ENCODE assay signal across 27 cellular contexts in genomic region chrX:22575161-22575845, GRCh38.
DNase-seq lines count a peak whose midpoint lies in the region; TF ChIP-seq lines count a peak whose summit lies in the region.
"Had no signal": no experiment of that assay in that cellular context is flagged by ENCODE, and none has a peak within 500 bp of the region (broad histone marks: within the 10 kb centered on the region; RNA-seq: fewer than 3 reads in every experiment).

No MANE protein-coding gene starts in this region.

- H3K9me3 Mint-ChIP-seq in mesothelial cell of epicardium, result peaks cover 24% of the 10 kb centered on the region
- H3K9me3 Mint-ChIP-seq: activated CD4-positive, alpha-beta T cell treated with anti-CD3 and anti-CD28 coated beads, Interleukin-2, amount 10 ng/mL, durations not matched to agents 24 days and 14 days; activated naive CD4-positive, alpha-beta T cell treated with anti-CD3 and anti-CD28 coated beads for 36 hours had no signal

- H3K79me2 ChIP-seq in ACC112 (ENCODE audit: control insufficient read depth, insufficient read depth, low read length, unreplicated experiment) (no peaks in the 10 kb centered on the region), GM23248 (ENCODE audit: insufficient read depth) (no peaks in the 10 kb centered on the region)
- H3K79me2 ChIP-seq: hepatocyte had no signal

- no peak overlapping the region for H3K4me3 Mint-ChIP-seq in mesothelial cell of epicardium
- H3K4me3 Mint-ChIP-seq: activated CD4-positive, alpha-beta T cell treated with anti-CD3 and anti-CD28 coated beads, Interleukin-2, amount 10 ng/mL, durations not matched to agents 24 days and 14 days; activated naive CD4-positive, alpha-beta T cell treated with anti-CD3 and anti-CD28 coated beads for 36 hours; activated T-cell treated with anti-CD3 and anti-CD28 coated beads, Interleukin-2, amount 50 U/mL, for 72 hours; IgD-negative memory B cell; immature natural killer cell; nephron progenitor cell had no signal

- H3K9me3 ChIP-seq in GM23248 (ENCODE audit: low read depth) (no peaks in the 10 kb centered on the region), adipocyte (ENCODE audit: control insufficient read depth, low read length) (no peaks in the 10 kb centered on the region)
- H3K9me3 ChIP-seq: gastrocnemius medialis, mucosa of descending colon, thoracic aorta had no signal

- no peak overlapping the region for H3K27ac Mint-ChIP-seq in mesothelial cell of epicardium
- H3K27ac Mint-ChIP-seq: activated CD4-positive, alpha-beta T cell treated with anti-CD3 and anti-CD28 coated beads, Interleukin-2, amount 10 ng/mL, durations not matched to agents 24 days and 14 days; activated naive CD4-positive, alpha-beta T cell treated with anti-CD3 and anti-CD28 coated beads for 36 hours; activated T-cell treated with anti-CD3 and anti-CD28 coated beads, Interleukin-2, amount 50 U/mL, for 72 hours; IgD-negative memory B cell; immature natural killer cell; nephron progenitor cell had no signal

- peak overlapping the region; percentile 73 for H3K27ac ChIP-seq in ACC112 (ENCODE audit: low read depth, low read length)
- peak overlapping the region; percentile 96 for H3K27ac ChIP-seq in GM23248
- H3K27ac ChIP-seq: C4-2B, gastrocnemius medialis, hepatocyte, RWPE1, thoracic aorta had no signal

- H3K4me1 Mint-ChIP-seq in mesothelial cell of epicardium, result no peaks in the 10 kb centered on the region
- H3K4me1 Mint-ChIP-seq: activated CD4-positive, alpha-beta T cell treated with anti-CD3 and anti-CD28 coated beads, Interleukin-2, amount 10 ng/mL, durations not matched to agents 24 days and 14 days; IgD-negative memory B cell; immature natural killer cell; nephron progenitor cell had no signal

- H3F3A ChIP-seq in GM23248 (ENCODE audit: insufficient read depth), result peaks cover 16% of the 10 kb centered on the region; the same call in 1 of the 2 replicates

- H3K27me3 ChIP-seq in ACC112 (ENCODE audit: insufficient read depth, low read length), result no peaks in the 10 kb centered on the region
- H3K27me3 ChIP-seq in GM23248 (replicated peaks; ENCODE audit: insufficient read depth), result no peaks in the 10 kb centered on the region
- H3K27me3 ChIP-seq in adipocyte (replicated peaks; ENCODE audit: control insufficient read depth, insufficient read depth, low read length), result no peaks in the 10 kb centered on the region
- H3K27me3 ChIP-seq: gastrocnemius medialis, hepatocyte had no signal

- no peaks in the 10 kb centered on the region for H3K9me2 ChIP-seq in GM23248 (ENCODE audit: insufficient read depth)

- 0% methylated on average over 1 of the region's 1 CpG for WGBS in GM23248 (ENCODE audit: low coverage in 1 of 2, low lambda C conversion rate in 2 of 2, missing lambda C conversion rate in 2 of 2), 2 experiments
- WGBS in lower leg skin, 2 donors, result 76 to 100% methylated on average over 1 of the region's 1 CpG

- peak overlapping the region; percentile 31; the same call in 1 of the 2 replicates for H3K9ac ChIP-seq in GM23248
- H3K9ac ChIP-seq in adipocyte (ENCODE audit: low read length), result no peak overlapping the region

- intact Hi-C loops in lower leg skin (cut with DNase I; ENCODE audit: low total_unique reads), result no loop called here

- H2AFZ ChIP-seq in ACC112 (ENCODE audit: low read length, unreplicated experiment), result no peak overlapping the region
- H2AFZ ChIP-seq in GM23248, result no peak overlapping the region
- H2AFZ ChIP-seq: hepatocyte had no signal

- in situ Hi-C loops in GM23248 (cut with MboI), result no loop called here

- H3K4me1 ChIP-seq in ACC112 (ENCODE audit: control insufficient read depth, insufficient read depth, low read length, unreplicated experiment) (peaks cover 31% of the 10 kb centered on the region), GM23248 (ENCODE audit: insufficient read depth) (peaks cover 33% of the 10 kb centered on the region), adipocyte (ENCODE audit: control insufficient read depth, insufficient read depth, low read length) (no peaks in the 10 kb centered on the region)
- H3K4me1 ChIP-seq: gastrocnemius medialis had no signal

- TF ChIP-seq CTCF in fibroblast of mammary gland (conservative IDR thresholded peaks at IDR 0.05; ENCODE audit: control insufficient read depth, insufficient read depth, low read depth, low read length) (no peak), mesothelial cell of epicardium (IDR thresholded peaks at IDR 0.05; ENCODE audit: unreplicated experiment) (no peak), lower leg skin (IDR thresholded peaks at IDR 0.05) (no peak)

- peaks cover 1% of the 10 kb centered on the region for H3K27me3 Mint-ChIP-seq in mesothelial cell of epicardium (ENCODE audit: low read depth)
- H3K27me3 Mint-ChIP-seq: activated CD4-positive, alpha-beta T cell treated with anti-CD3 and anti-CD28 coated beads, Interleukin-2, amount 10 ng/mL, durations not matched to agents 24 days and 14 days; IgD-negative memory B cell had no signal

- DNase-seq in GM23248 (peak; percentile 76), adipocyte (ENCODE audit: low read depth) (peak; percentile 5), fibroblast of mammary gland (ENCODE audit: low read depth) (peak; percentile 49), mesothelial cell of epicardium (ENCODE audit: low spot score in 2 of 2, unreplicated experiment in 2 of 2) (no peak), lower leg skin (ENCODE audit: low spot score in 2 of 2) (no peak), NCI-H446 (lab: John Stamatoyannopoulos, UW) (no peak)
- DNase-seq in stimulated activated CD4-positive, alpha-beta T cell treated with anti-CD3 and anti-CD28 coated beads, Interleukin-4, amount 100 ng/mL, for 1 hour, result no peak
- DNase-seq: activated CD4-positive, alpha-beta T cell treated with anti-CD3 and anti-CD28 coated beads, Interleukin-2, amount 10 ng/mL, durations not matched to agents 24 days and 14 days; activated naive CD4-positive, alpha-beta T cell treated with anti-CD3 and anti-CD28 coated beads for 36 hours; activated T-cell treated with anti-CD3 and anti-CD28 coated beads, Interleukin-2, amount 50 U/mL, for 72 hours; anterior cingulate cortex; Calu3; gastrocnemius medialis; immature natural killer cell; mucosa of descending colon; NCI-H526; nephron progenitor cell; right cardiac atrium; stimulated activated CD4-positive, alpha-beta T cell treated with anti-CD3 and anti-CD28 coated beads, Interleukin-12 subunit alpha, Interleukin-12 subunit beta, amount 100 ng/mL, for 4 hours; stimulated activated CD4-positive, alpha-beta T cell treated with anti-CD3 and anti-CD28 coated beads, Interleukin-4, amount 100 ng/mL, for 4 hours; stimulated activated naive CD4-positive, alpha-beta T cell had no signal

- no peak for TF ChIP-seq POLR2A in lower leg skin (IDR thresholded peaks at IDR 0.05)

- H3K36me3 ChIP-seq in ACC112 (ENCODE audit: insufficient read depth, low read length), result no peaks in the 10 kb centered on the region
- no peaks in the 10 kb centered on the region for H3K36me3 ChIP-seq in GM23248 (ENCODE audit: low read depth)
- H3K36me3 ChIP-seq in adipocyte (ENCODE audit: control insufficient read depth, insufficient read depth, low read length, severe bottlenecking), result no peaks in the 10 kb centered on the region
- H3K36me3 ChIP-seq: gastrocnemius medialis, thoracic aorta had no signal

- peak overlapping the region; percentile 12 for H3K4me2 ChIP-seq in GM23248 (ENCODE audit: unreplicated experiment)
- H3K4me2 ChIP-seq: hepatocyte had no signal

- no peak overlapping the region; the same call in 1 of the 2 replicates for H3K4me3 ChIP-seq in ACC112 (ENCODE audit: low read depth, low read length)
- H3K4me3 ChIP-seq in GM23248, result no peak overlapping the region
- no peak overlapping the region for H3K4me3 ChIP-seq in adipocyte (ENCODE audit: low read length)
- H3K4me3 ChIP-seq in fibroblast of mammary gland (ENCODE audit: control insufficient read depth, low read depth, low read length), result no peak overlapping the region
- no peak overlapping the region for H3K4me3 ChIP-seq in lower leg skin (ENCODE audit: low read depth, poor library complexity, severe bottlenecking)
- H3K4me3 ChIP-seq: gastrocnemius medialis, hepatocyte, mucosa of descending colon, thoracic aorta had no signal

- H3K36me3 Mint-ChIP-seq in mesothelial cell of epicardium, result no peaks in the 10 kb centered on the region
- H3K36me3 Mint-ChIP-seq: IgD-negative memory B cell, immature natural killer cell had no signal

- H4K20me1 ChIP-seq in GM23248 (ENCODE audit: insufficient read depth), result no peaks in the 10 kb centered on the region

Comparison
In these comparisons a context has a peak if more than half of its experiments do, and no peak if none do; other contexts are left out.
1. DNase-seq: peak in GM23248 (single experiment), adipocyte (single experiment) and fibroblast of mammary gland (single experiment); none in mesothelial cell of epicardium (0 of 2), stimulated activated CD4-positive, alpha-beta T cell treated with anti-CD3 and anti-CD28 coated beads, Interleukin-4, amount 100 ng/mL, for 1 hour (single experiment), lower leg skin (0 of 2) and NCI-H446 (0 of 2).